In the genomic region with DNA sequence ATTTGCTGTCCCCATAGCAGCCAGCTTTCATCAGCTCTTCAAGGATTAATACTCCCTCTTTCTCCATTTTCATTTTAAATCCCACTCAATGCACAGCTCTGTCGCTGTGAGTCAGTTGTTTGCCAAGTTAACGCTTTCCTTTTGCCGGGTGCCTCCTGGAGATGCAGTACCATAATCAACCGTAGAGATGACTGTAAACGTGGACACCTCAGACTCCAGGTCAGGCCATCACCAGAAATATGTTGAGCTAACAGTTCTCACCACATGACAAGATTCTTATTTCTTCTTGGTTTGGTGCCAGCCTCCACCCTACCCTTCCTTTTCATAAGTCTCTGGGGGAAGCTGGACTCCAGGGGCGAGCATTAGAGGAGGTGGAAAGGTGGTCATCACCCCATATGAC, we compare ENCODE assay signal across 25 cellular contexts.
"Had no signal": no experiment of that assay in that cellular context is flagged by ENCODE, and none has a peak within 500 bp of the region (broad histone marks: within the 10 kb centered on the region; RNA-seq: fewer than 3 reads in every experiment).

No MANE protein-coding gene starts in this region.

- DNase-seq: activated CD4-positive, alpha-beta T cell treated with anti-CD3 and anti-CD28 coated beads for 1 hour; activated CD8-positive, alpha-beta memory T cell treated with anti-CD3 and anti-CD28 coated beads for 24 hours; activated CD8-positive, alpha-beta memory T cell treated with anti-CD3 and anti-CD28 coated beads, Interleukin-2, amount 50 U/mL, for 4 hours; activated T-cell treated with anti-CD3 and anti-CD28 coated beads, Interleukin-2, amount 50 U/mL, for 24 hours; cerebellar nuclear complex; cortex of kidney; foreskin keratinocyte; kidney; mesendoderm; mucosa of descending colon; occipital lobe; stimulated activated CD4-positive, alpha-beta T cell treated with anti-CD3 and anti-CD28 coated beads, Interleukin-2, amount 100 ng/mL, for 48 hours; stimulated activated CD8-positive, alpha-beta memory T cell treated with anti-CD3 and anti-CD28 coated beads, Interleukin-4, amount 100 ng/mL, for 48 hours; stimulated activated naive CD4-positive, alpha-beta T cell had no signal

- H3K9me3 ChIP-seq: adrenal gland, ascending aorta, breast epithelium, lower lobe of right lung, mucosa of descending colon, thoracic aorta had no signal

- H3K4me1 ChIP-seq: adrenal gland, ascending aorta, breast epithelium, foreskin keratinocyte, lower lobe of right lung had no signal

- H3K36me3 ChIP-seq: adrenal gland, ascending aorta, breast epithelium, lower lobe of right lung, thoracic aorta had no signal

- H3K4me3 ChIP-seq: adrenal gland, ascending aorta, breast epithelium, lower lobe of right lung, mucosa of descending colon, thoracic aorta had no signal

- H3K36me3 Mint-ChIP-seq: activated naive CD8-positive, alpha-beta T cell; type B pancreatic cell had no signal

- ATAC-seq: activated T-helper 17 cell treated with anti-CD3 and anti-CD28 coated beads, Interleukin-2, amount 50 U/mL, for 72 hours; foreskin keratinocyte; left lobe of liver; lower lobe of right lung; mucosa of descending colon; sciatic nerve had no signal

- H3K27me3 ChIP-seq: adrenal gland, ascending aorta, breast epithelium, foreskin keratinocyte had no signal

- H3K9me3 Mint-ChIP-seq: activated T-cell treated with anti-CD3 and anti-CD28 coated beads, Interleukin-2, amount 50 U/mL, for 24 hours had no signal

- H3K27ac ChIP-seq: adrenal gland, ascending aorta, breast epithelium, foreskin keratinocyte, lower lobe of right lung, thoracic aorta had no signal

- H3K4me3 Mint-ChIP-seq: activated naive CD8-positive, alpha-beta T cell; activated T-cell treated with anti-CD3 and anti-CD28 coated beads, Interleukin-2, amount 50 U/mL, for 24 hours; activated T-helper 17 cell treated with anti-CD3 and anti-CD28 coated beads, Interleukin-2, amount 50 U/mL, for 72 hours; T-helper 2 cell treated with Interferon-gamma antibody and Interleukin-4, amounts not matched to agents 5 μg/mL and 100 μg/mL, for 36 hours; type B pancreatic cell had no signal

- H3K27me3 Mint-ChIP-seq: activated naive CD8-positive, alpha-beta T cell; activated T-cell treated with anti-CD3 and anti-CD28 coated beads, Interleukin-2, amount 50 U/mL, for 24 hours; activated T-helper 17 cell treated with anti-CD3 and anti-CD28 coated beads, Interleukin-2, amount 50 U/mL, for 72 hours had no signal

- H3K27ac Mint-ChIP-seq: activated naive CD8-positive, alpha-beta T cell; activated T-cell treated with anti-CD3 and anti-CD28 coated beads, Interleukin-2, amount 50 U/mL, for 24 hours; activated T-helper 17 cell treated with anti-CD3 and anti-CD28 coated beads, Interleukin-2, amount 50 U/mL, for 72 hours; T-helper 2 cell treated with Interferon-gamma antibody and Interleukin-4, amounts not matched to agents 5 μg/mL and 100 μg/mL, for 36 hours; type B pancreatic cell had no signal
